Comparison of ENCODE assay signal across 18 cellular contexts in the genomic region with DNA sequence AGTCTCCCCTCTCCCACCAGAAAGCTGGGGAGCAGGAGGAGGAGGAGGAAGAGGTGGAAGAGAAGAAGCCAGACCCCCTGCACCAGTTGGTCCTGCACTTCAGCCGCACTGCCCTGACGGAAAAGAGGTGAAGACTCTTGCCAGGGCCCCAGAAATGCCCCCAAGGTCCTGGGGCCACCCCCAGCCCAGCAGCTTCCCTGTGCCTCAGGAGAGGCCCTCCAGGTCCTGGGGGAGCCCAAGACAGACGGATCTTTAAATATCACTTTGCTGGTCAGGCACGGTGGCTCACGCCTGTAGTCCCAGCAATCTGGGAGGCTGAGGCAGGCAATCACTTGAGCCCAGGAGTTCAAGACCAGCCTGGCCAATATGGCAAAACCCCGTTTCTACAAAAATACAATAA.
DNase-seq lines count a peak whose midpoint lies in the region; ATAC-seq, FAIRE-seq and TF ChIP-seq lines count a peak whose summit lies in the region.
"Had no signal": no experiment of that assay in that cellular context is flagged by ENCODE, and none has a peak within 500 bp of the region (broad histone marks: within the 10 kb centered on the region; RNA-seq: fewer than 3 reads in every experiment).

No MANE protein-coding gene starts in this region.

- H3K9me3 Mint-ChIP-seq in nephron progenitor cell, result no peaks in the 10 kb centered on the region
- H3K9me3 Mint-ChIP-seq in GM23338, result peaks cover 7% of the 10 kb centered on the region
- H3K9me3 Mint-ChIP-seq: CD8-positive, alpha-beta T cell had no signal

- no peaks in the 10 kb centered on the region for H3K36me3 ChIP-seq in HEK293 (ENCODE audit: control insufficient read depth in 2 of 2, insufficient read depth in 1 of 2, low read length in 2 of 2)
- no peaks in the 10 kb centered on the region for H3K36me3 ChIP-seq in WERI-Rb-1
- 0 out of 2 replicates have a peak, but pooled peaks cover 6% of the 10 kb centered on the region for H3K36me3 ChIP-seq in GM23338 (ENCODE audit: insufficient read depth)
- H3K36me3 ChIP-seq: BLaER1 treated with 17β-estradiol and CSF1 and Interleukin-3, amounts not matched to agents 10 nM and 100 nM had no signal

- H3K27me3 Mint-ChIP-seq in nephron progenitor cell (ENCODE audit: low read depth, poor library complexity), result peaks cover 4% of the 10 kb centered on the region
- H3K27me3 Mint-ChIP-seq in GM23338 (ENCODE audit: insufficient read depth, low read depth, poor library complexity), result peaks cover 10% of the 10 kb centered on the region

- ATAC-seq in GM23338, result no peak
- ATAC-seq: GM12878 had no signal

- no peaks in the 10 kb centered on the region for H3K79me2 ChIP-seq in GM23338 (replicated peaks; ENCODE audit: insufficient read depth)

- H3K27ac Mint-ChIP-seq in nephron progenitor cell, result peak overlapping the region; percentile 42
- H3K27ac Mint-ChIP-seq in GM23338, result no peak overlapping the region
- H3K27ac Mint-ChIP-seq: B cell; CD8-positive, alpha-beta T cell; HFFc6 had no signal

- H3K4me1 ChIP-seq in HEK293 (ENCODE audit: control insufficient read depth, insufficient read depth, low read length), result no peaks in the 10 kb centered on the region
- H3K4me1 ChIP-seq in GM23338 (ENCODE audit: insufficient read depth), result no peaks in the 10 kb centered on the region

- no peak for FAIRE-seq in HTR-8/SVneo (lab: Jason Lieb, UNC)
- FAIRE-seq: GM12878 had no signal

- H2AFZ ChIP-seq in GM23338, result no peak overlapping the region

- H3K4me1 Mint-ChIP-seq in nephron progenitor cell (peaks cover 13% of the 10 kb centered on the region), GM23338 (no peaks in the 10 kb centered on the region)
- H3K4me1 Mint-ChIP-seq: B cell had no signal

- H3K9me3 ChIP-seq in HEK293 (ENCODE audit: control insufficient read depth, insufficient read depth, low read depth, low read length), result no peaks in the 10 kb centered on the region
- peaks cover 2% of the 10 kb centered on the region for H3K9me3 ChIP-seq in WERI-Rb-1 (ENCODE audit: severe bottlenecking)
- H3K9me3 ChIP-seq: BLaER1 treated with 17β-estradiol and CSF1 and Interleukin-3, amounts not matched to agents 10 nM and 100 nM had no signal

- H3K36me3 Mint-ChIP-seq in nephron progenitor cell (ENCODE audit: low read depth) (no peaks in the 10 kb centered on the region), GM23338 (ENCODE audit: low read depth) (peaks cover 61% of the 10 kb centered on the region)
- H3K36me3 Mint-ChIP-seq: CD8-positive, alpha-beta T cell had no signal

- H3K9me2 ChIP-seq in GM23338 (ENCODE audit: insufficient read depth), result no peaks in the 10 kb centered on the region

- DNase-seq in WERI-Rb-1 (no peak), nephron progenitor cell (no peak), posterior vena cava (ENCODE audit: low spot score) (peak; percentile 44), GM23338 (ENCODE audit: low spot score) (no peak), HTR-8/SVneo (ENCODE audit: insufficient read length, low spot score) (no peak), NCI-H1694 (lab: John Stamatoyannopoulos, UW) (no peak)
- DNase-seq: CD8-positive, alpha-beta T cell; COR-L47; DND-41; EL; HCEC 1CT; HFFc6; IMR-90 had no signal

- H3K4me3 Mint-ChIP-seq in nephron progenitor cell (no peak overlapping the region), GM23338 (no peak overlapping the region)
- H3K4me3 Mint-ChIP-seq: HFFc6 had no signal

- no peaks in the 10 kb centered on the region for H4K20me1 ChIP-seq in GM23338 (replicated peaks; ENCODE audit: insufficient read depth)
- H4K20me1 ChIP-seq: BLaER1 treated with 17β-estradiol and CSF1 and Interleukin-3, amounts not matched to agents 10 nM and 100 nM had no signal

- intact Hi-C loops in posterior vena cava (cut with DNase I), result no loop called here

- POLR2A ChIA-PET in HEK293 (lab: Yijun Ruan, JAX), result no interaction called here

- no peak overlapping the region for H3K4me3 ChIP-seq in HEK293 (ENCODE audit: low read depth, low read length)
- H3K4me3 ChIP-seq in WERI-Rb-1 (ENCODE audit: low read depth, low read length), result no peak overlapping the region
- no peak overlapping the region for H3K4me3 ChIP-seq in GM23338
- H3K4me3 ChIP-seq: BLaER1 treated with 17β-estradiol and CSF1 and Interleukin-3, amounts not matched to agents 10 nM and 100 nM; GM12878 had no signal

- TF ChIP-seq CTCF in HEK293 (tag by site-specific recombination; IDR thresholded peaks at IDR 0.05) (no peak), WERI-Rb-1 (IDR thresholded peaks at IDR 0.05; ENCODE audit: low read depth, low read length) (no peak), nephron progenitor cell (IDR thresholded peaks at IDR 0.05) (no peak), GM23338 (conservative IDR thresholded peaks at IDR 0.05; ENCODE audit: low read depth in 2 of 2) (no peak)

- H3K27me3 ChIP-seq in WERI-Rb-1 (ENCODE audit: insufficient read depth, low read depth, severe bottlenecking) (no peaks in the 10 kb centered on the region), GM23338 (ENCODE audit: insufficient read depth) (no peaks in the 10 kb centered on the region)
- H3K27me3 ChIP-seq: BLaER1 treated with 17β-estradiol and CSF1 and Interleukin-3, amounts not matched to agents 10 nM and 100 nM had no signal

- H3K4me2 ChIP-seq in GM23338, result no peak overlapping the region
- H3K4me2 ChIP-seq: BLaER1 treated with 17β-estradiol and CSF1 and Interleukin-3, amounts not matched to agents 10 nM and 100 nM had no signal

- CTCF ChIA-PET in HEK293 (lab: Yijun Ruan, JAX), result interaction anchor here (2.2 to 3.4 kb wide), 2 partner anchors 15 to 108 kb away, joined by 5 to 19 read pairs; no protein-coding TSS in a partner anchor

- no peaks in the 10 kb centered on the region for H3F3A ChIP-seq in GM23338 (replicated peaks; ENCODE audit: low read depth)

- H3K27ac ChIP-seq in HEK293 (ENCODE audit: extremely low read depth, low read depth, low read length) (no peak overlapping the region), WERI-Rb-1 (peak overlapping the region; percentile 85), GM23338 (ENCODE audit: low read depth) (no peak overlapping the region)
- H3K27ac ChIP-seq: BLaER1 treated with 17β-estradiol and CSF1 and Interleukin-3, amounts not matched to agents 10 nM and 100 nM; HL-60 had no signal

TF ChIP-seq in GM23338, 12 proteins besides CTCF, POLR2A, EP300 and RAD21 (continues in another document):
- TF ChIP-seq NANOG (IDR thresholded peaks at IDR 0.05; ENCODE audit: borderline replicate concordance), result no peak
- TF ChIP-seq, protein P1, sequence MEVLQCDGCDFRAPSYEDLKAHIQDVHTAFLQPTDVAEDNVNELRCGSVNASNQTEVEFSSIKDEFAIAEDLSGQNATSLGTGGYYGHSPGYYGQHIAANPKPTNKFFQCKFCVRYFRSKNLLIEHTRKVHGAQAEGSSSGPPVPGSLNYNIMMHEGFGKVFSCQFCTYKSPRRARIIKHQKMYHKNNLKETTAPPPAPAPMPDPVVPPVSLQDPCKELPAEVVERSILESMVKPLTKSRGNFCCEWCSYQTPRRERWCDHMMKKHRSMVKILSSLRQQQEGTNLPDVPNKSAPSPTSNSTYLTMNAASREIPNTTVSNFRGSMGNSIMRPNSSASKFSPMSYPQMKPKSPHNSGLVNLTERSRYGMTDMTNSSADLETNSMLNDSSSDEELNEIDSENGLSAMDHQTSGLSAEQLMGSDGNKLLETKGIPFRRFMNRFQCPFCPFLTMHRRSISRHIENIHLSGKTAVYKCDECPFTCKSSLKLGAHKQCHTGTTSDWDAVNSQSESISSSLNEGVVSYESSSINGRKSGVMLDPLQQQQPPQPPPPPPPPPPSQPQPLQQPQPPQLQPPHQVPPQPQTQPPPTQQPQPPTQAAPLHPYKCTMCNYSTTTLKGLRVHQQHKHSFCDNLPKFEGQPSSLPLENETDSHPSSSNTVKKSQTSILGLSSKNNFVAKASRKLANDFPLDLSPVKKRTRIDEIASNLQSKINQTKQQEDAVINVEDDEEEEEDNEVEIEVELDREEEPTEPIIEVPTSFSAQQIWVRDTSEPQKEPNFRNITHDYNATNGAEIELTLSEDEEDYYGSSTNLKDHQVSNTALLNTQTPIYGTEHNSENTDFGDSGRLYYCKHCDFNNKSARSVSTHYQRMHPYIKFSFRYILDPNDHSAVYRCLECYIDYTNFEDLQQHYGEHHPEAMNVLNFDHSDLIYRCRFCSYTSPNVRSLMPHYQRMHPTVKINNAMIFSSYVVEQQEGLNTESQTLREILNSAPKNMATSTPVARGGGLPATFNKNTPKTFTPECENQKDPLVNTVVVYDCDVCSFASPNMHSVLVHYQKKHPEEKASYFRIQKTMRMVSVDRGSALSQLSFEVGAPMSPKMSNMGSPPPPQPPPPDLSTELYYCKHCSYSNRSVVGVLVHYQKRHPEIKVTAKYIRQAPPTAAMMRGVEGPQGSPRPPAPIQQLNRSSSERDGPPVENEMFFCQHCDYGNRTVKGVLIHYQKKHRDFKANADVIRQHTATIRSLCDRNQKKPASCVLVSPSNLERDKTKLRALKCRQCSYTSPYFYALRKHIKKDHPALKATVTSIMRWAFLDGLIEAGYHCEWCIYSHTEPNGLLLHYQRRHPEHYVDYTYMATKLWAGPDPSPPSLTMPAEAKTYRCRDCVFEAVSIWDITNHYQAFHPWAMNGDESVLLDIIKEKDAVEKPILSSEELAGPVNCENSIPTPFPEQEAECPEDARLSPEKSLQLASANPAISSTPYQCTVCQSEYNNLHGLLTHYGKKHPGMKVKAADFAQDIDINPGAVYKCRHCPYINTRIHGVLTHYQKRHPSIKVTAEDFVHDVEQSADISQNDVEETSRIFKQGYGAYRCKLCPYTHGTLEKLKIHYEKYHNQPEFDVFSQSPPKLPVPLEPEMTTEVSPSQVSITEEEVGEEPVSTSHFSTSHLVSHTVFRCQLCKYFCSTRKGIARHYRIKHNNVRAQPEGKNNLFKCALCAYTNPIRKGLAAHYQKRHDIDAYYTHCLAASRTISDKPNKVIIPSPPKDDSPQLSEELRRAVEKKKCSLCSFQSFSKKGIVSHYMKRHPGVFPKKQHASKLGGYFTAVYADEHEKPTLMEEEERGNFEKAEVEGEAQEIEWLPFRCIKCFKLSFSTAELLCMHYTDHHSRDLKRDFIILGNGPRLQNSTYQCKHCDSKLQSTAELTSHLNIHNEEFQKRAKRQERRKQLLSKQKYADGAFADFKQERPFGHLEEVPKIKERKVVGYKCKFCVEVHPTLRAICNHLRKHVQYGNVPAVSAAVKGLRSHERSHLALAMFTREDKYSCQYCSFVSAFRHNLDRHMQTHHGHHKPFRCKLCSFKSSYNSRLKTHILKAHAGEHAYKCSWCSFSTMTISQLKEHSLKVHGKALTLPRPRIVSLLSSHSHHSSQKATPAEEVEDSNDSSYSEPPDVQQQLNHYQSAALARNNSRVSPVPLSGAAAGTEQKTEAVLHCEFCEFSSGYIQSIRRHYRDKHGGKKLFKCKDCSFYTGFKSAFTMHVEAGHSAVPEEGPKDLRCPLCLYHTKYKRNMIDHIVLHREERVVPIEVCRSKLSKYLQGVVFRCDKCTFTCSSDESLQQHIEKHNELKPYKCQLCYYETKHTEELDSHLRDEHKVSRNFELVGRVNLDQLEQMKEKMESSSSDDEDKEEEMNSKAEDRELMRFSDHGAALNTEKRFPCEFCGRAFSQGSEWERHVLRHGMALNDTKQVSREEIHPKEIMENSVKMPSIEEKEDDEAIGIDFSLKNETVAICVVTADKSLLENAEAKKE (CRISPR knock-in tag; IDR thresholded peaks at IDR 0.05), result no peak
